Comparison of ENCODE assay signal across 9 cellular contexts in the genomic region with DNA sequence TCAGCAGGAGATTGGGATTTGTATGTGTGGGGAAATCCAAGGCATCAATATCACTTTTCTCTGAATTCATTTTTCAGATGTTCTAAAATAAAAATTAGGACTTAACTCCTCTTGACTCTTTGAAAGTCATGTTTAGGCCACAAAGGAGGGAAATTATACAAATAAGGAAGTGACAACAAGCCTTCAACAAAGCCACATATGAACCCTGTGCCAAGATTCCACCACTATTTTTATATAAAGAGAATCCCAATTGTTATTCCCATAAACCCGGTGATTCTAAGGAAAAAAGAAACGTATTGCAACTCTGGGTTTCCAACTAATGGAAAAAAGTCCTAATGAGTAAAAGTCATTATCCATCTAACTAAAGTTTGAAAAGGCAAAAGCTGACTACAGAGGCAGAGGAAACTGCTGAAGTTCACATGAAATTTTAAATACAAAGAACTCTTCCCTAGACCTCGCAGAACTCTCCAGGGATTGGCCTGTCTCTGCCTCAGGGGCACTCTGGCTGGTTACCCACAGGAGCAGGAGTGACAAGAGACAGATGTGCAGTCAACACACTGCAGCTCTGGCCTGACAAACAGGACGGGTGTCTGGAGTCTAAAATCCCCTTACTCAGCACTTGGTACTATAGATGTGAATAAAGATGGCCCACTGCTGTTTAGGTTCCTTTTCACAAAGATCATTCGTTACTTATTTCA. TPM values are rescaled to one million over a fixed set of nuclear protein-coding genes. Genes with fewer than 3 reads are reported as not detected.
DNase-seq lines count a peak whose midpoint lies in the region; ATAC-seq, FAIRE-seq and TF ChIP-seq lines count a peak whose summit lies in the region.
"Had no signal": no experiment of that assay in that cellular context is flagged by ENCODE, and none has a peak within 500 bp of the region (broad histone marks: within the 10 kb centered on the region; RNA-seq: fewer than 3 reads in every experiment).

No MANE protein-coding gene starts in this region.

- no peaks in the 10 kb centered on the region for H3K27me3 Mint-ChIP-seq in CD8-positive, alpha-beta memory T cell

- peaks cover 4% of the 10 kb centered on the region for H3K79me1 ChIP-seq in H1 (ENCODE audit: low read depth, low read length)
- H3K79me1 ChIP-seq in trophoblast cell (ENCODE audit: low read length) = peaks cover 6% of the 10 kb centered on the region

- H2BK15ac ChIP-seq in H1 (ENCODE audit: low read length) = no peak overlapping the region

- TF ChIP-seq CTCF in PC-9 (conservative IDR thresholded peaks at IDR 0.05) = no peak
- TF ChIP-seq CTCF in H1 (IDR thresholded peaks at IDR 0.05; ENCODE audit: control extremely low read depth in 1 of 3, insufficient read depth in 1 of 3, low read depth in 1 of 3, low read length in 3 of 3) = no peak
- TF ChIP-seq CTCF in testis (IDR thresholded peaks at IDR 0.05) = no peak

- H3K36me3 Mint-ChIP-seq in CD8-positive, alpha-beta memory T cell = peaks cover 7 to 64% (median 19%) of the 10 kb centered on the region in 3 donors

- H4K8ac ChIP-seq in H1 (ENCODE audit: extremely low read depth, insufficient read depth, low read length) (no peak overlapping the region), trophoblast cell (ENCODE audit: low read depth, low read length) (peak overlapping the region; percentile 29)

- H3K4me3 ChIP-seq in CD8-positive, alpha-beta memory T cell (ENCODE audit: low read length) = peak overlapping the region; percentile 22
- H3K4me3 ChIP-seq in PC-9 (no peak overlapping the region), H1 (ENCODE audit: extremely low read depth in 1 of 4, insufficient read depth in 2 of 4, low read depth in 3 of 4, low read length in 4 of 4) (no peak overlapping the region), trophoblast cell (ENCODE audit: low read depth, low read length) (no peak overlapping the region), testis (no peak overlapping the region)

- no peaks in the 10 kb centered on the region for H3K9me3 ChIP-seq in CD8-positive, alpha-beta memory T cell (ENCODE audit: low read length)
- H3K9me3 ChIP-seq in PC-9 (ENCODE audit: insufficient read depth, low read depth) (no peaks in the 10 kb centered on the region), H1 (ENCODE audit: insufficient read depth in 2 of 2, low read depth in 1 of 2, low read length in 1 of 2) (no peaks in the 10 kb centered on the region), trophoblast cell (ENCODE audit: insufficient read depth, low read depth, low read length) (no peaks in the 10 kb centered on the region), testis (no peaks in the 10 kb centered on the region)

- H2AK5ac ChIP-seq in H1 (ENCODE audit: low read depth, low read length) (no peak overlapping the region), trophoblast cell (ENCODE audit: low read length) (no peak overlapping the region)

- no peaks in the 10 kb centered on the region for H3K9me3 Mint-ChIP-seq in CD8-positive, alpha-beta memory T cell

- H3K4ac ChIP-seq in H1 (replicated peaks; ENCODE audit: insufficient read length, low read depth, low read length) (no peak overlapping the region), trophoblast cell (ENCODE audit: low read depth, low read length) (no peak overlapping the region)

- no peaks in the 10 kb centered on the region for H3K23me2 ChIP-seq in H1 (ENCODE audit: low read depth, low read length)

- H3K79me2 ChIP-seq in PC-9 (ENCODE audit: low read depth) = peaks cover 15% of the 10 kb centered on the region
- H3K79me2 ChIP-seq in H1 (ENCODE audit: control insufficient read depth in 1 of 2, insufficient read depth in 2 of 2, low read length in 2 of 2) = peaks cover 0 to 12% of the 10 kb centered on the region in 2 experiments; a peak in 2 of 4 replicates
- H3K79me2 ChIP-seq in trophoblast cell (ENCODE audit: control insufficient read depth, insufficient read depth, low read length, poor library complexity) = peaks cover 2% of the 10 kb centered on the region

- H3K56ac ChIP-seq in H1 (replicated peaks; ENCODE audit: insufficient read length, low read depth, low read length) = no peak overlapping the region

- no peak for FAIRE-seq in H1 (lab: Jason Lieb, UNC)

- H3K4me1 Mint-ChIP-seq in CD8-positive, alpha-beta memory T cell = peaks cover 65 to 81% (median 76%) of the 10 kb centered on the region in 3 donors

- TF ChIP-seq POLR2A in H1 (IDR thresholded peaks at IDR 0.05; ENCODE audit: control extremely low read depth in 1 of 2, low read depth in 2 of 2, low read length in 2 of 2) = no peak
- TF ChIP-seq POLR2A in testis (IDR thresholded peaks at IDR 0.05) = no peak

- BruUV-seq in PC-9 (replicated peaks; lab: Mats Ljungman, UMichigan) = no TSS peak

- H3K4me3 Mint-ChIP-seq in CD8-positive, alpha-beta memory T cell = peak overlapping the region; percentile 35 to 86 (median 64)

- H3K18ac ChIP-seq in H1 (ENCODE audit: extremely low read depth, low read length) = no peak overlapping the region
- no peak overlapping the region for H3K18ac ChIP-seq in trophoblast cell (ENCODE audit: low read length)

- no peak for TF ChIP-seq EP300 in H1 (IDR thresholded peaks at IDR 0.05; ENCODE audit: borderline replicate concordance in 1 of 2, low read depth in 2 of 2, low read length in 2 of 2)

- H2AFZ ChIP-seq in PC-9 (no peak overlapping the region), H1 (ENCODE audit: low read length) (no peak overlapping the region), trophoblast cell (ENCODE audit: insufficient read depth, low read length, poor library complexity) (no peak overlapping the region)

- no peak overlapping the region for H3K14ac ChIP-seq in H1 (ENCODE audit: insufficient read length)
- H3K14ac ChIP-seq in trophoblast cell (ENCODE audit: low read length) = no peak overlapping the region

- H3K27me3 ChIP-seq in CD8-positive, alpha-beta memory T cell (ENCODE audit: insufficient read depth, low read length, poor library complexity, severe bottlenecking) = no peaks in the 10 kb centered on the region
- no peaks in the 10 kb centered on the region for H3K27me3 ChIP-seq in PC-9 (ENCODE audit: insufficient read depth, low read depth)
- no peaks in the 10 kb centered on the region for H3K27me3 ChIP-seq in H1 (replicated peaks in 1 of 4; ENCODE audit: control insufficient read depth in 3 of 4, extremely low read depth in 1 of 4, insufficient read depth in 3 of 4, low read length in 3 of 4)
- H3K27me3 ChIP-seq in trophoblast cell (ENCODE audit: insufficient read depth, low read length) = no peaks in the 10 kb centered on the region
- H3K27me3 ChIP-seq in testis = no peaks in the 10 kb centered on the region

- H4K12ac ChIP-seq in trophoblast cell (ENCODE audit: low read depth, low read length) = no peak overlapping the region

- peaks cover 20% of the 10 kb centered on the region for H3K36me3 ChIP-seq in CD8-positive, alpha-beta memory T cell (ENCODE audit: insufficient read depth, low read length)
- H3K36me3 ChIP-seq in PC-9 (ENCODE audit: low read depth) = peaks cover 7% of the 10 kb centered on the region; the same call in 1 of the 2 replicates
- H3K36me3 ChIP-seq in H1 (ENCODE audit: control insufficient read depth in 2 of 4, insufficient read depth in 4 of 4, low read length in 3 of 4) = peaks cover 0 to 22% (median 5%) of the 10 kb centered on the region in 4 experiments; a peak in 5 of 8 replicates
- H3K36me3 ChIP-seq in trophoblast cell (ENCODE audit: control insufficient read depth in 1 of 2, insufficient read depth in 2 of 2, low read length in 2 of 2) = peaks cover 9 to 10% of the 10 kb centered on the region in 2 experiments
- no peaks in the 10 kb centered on the region for H3K36me3 ChIP-seq in testis (ENCODE audit: low read depth, missing control alignments)

- H3F3A ChIP-seq in PC-9 (ENCODE audit: insufficient read depth, low read depth) = peaks cover 9% of the 10 kb centered on the region; the same call in 1 of the 2 replicates

- peak overlapping the region; percentile 62 for H3K27ac ChIP-seq in CD8-positive, alpha-beta memory T cell (ENCODE audit: low read depth, low read length)
- H3K27ac ChIP-seq in PC-9 = peak overlapping the region; percentile 74
- H3K27ac ChIP-seq in H1 (ENCODE audit: low read depth, low read length) = no peak overlapping the region
- H3K27ac ChIP-seq in trophoblast cell (ENCODE audit: low read depth, low read length) = peak overlapping the region; percentile 73
- H3K27ac ChIP-seq in testis = peak overlapping the region in 1 of 2 donors; percentile 53

- H3K23ac ChIP-seq in H1 (ENCODE audit: insufficient read length) (no peak overlapping the region), trophoblast cell (ENCODE audit: low read length) (no peak overlapping the region)

- POLR2A ChIA-PET in CD8-positive, alpha-beta memory T cell (lab: Charles Lee) = interaction anchor here (1.2 kb wide), 1 partner anchor 11 kb away, joined by 4 read pairs; no protein-coding TSS in a partner anchor
- POLR2A ChIA-PET in PC-9 (lab: Charles Lee; ENCODE audit: unreplicated experiment) = no interaction called here
- POLR2A ChIA-PET in H1 (lab: Charles Lee; ENCODE audit: partially characterized antibody) = interaction anchor here (1.3 kb wide), 1 partner anchor 11 kb away, joined by 3 read pairs; no protein-coding TSS in a partner anchor

- no peak overlapping the region for H4K5ac ChIP-seq in H1 (ENCODE audit: insufficient read length, low read depth, low read length)

- no peak for ATAC-seq in HG02642 (IDR thresholded peaks at IDR 0.05; ENCODE audit: poor library complexity, unreplicated experiment)
- ATAC-seq in GM18502 (IDR thresholded peaks at IDR 0.05; ENCODE audit: poor library complexity, unreplicated experiment) = no peak

- H3K27ac Mint-ChIP-seq in CD8-positive, alpha-beta memory T cell = peak overlapping the region; percentile 74 to 97 (median 82)

- no peak overlapping the region for H4K91ac ChIP-seq in H1 (replicated peaks; ENCODE audit: insufficient read length, low read length)
- peak overlapping the region; percentile 55 for H4K91ac ChIP-seq in trophoblast cell (ENCODE audit: low read depth, low read length)

- intact Hi-C loops in PC-9 (cut with micrococcal nuclease; ENCODE audit: unreplicated experiment) (no loop called here), testis (cut with DNase I; ENCODE audit: low total_unique reads) (no loop called here)

- CTCF ChIA-PET in CD8-positive, alpha-beta memory T cell (lab: Charles Lee) = interaction anchor here (1.3 to 1.9 kb wide), 2 partner anchors 9 to 58 kb away, joined by 5 read pairs; no protein-coding TSS in a partner anchor
- CTCF ChIA-PET in PC-9 (lab: Charles Lee) = no interaction called here
- CTCF ChIA-PET in H1 (lab: Charles Lee; ENCODE audit: partially characterized antibody) = interaction anchor here (0.6 to 1.1 kb wide), 3 partner anchors 13 to 866 kb away, joined by 3 to 4 read pairs (median 4); no protein-coding TSS in a partner anchor

- WGBS in H1 (ENCODE audit: extremely low coverage in 1 of 2, insufficient coverage in 1 of 2, insufficient read length in 1 of 2, insufficient replicate concordance in 2 of 2, low coverage in 1 of 2, low lambda C conversion rate in 2 of 2, missing lambda C conversion rate in 1 of 2), 2 experiments = 79% methylated on average over 5 of the region's 5 CpGs; no CpG with 5 or more reads in 1 of the 2 experiments
- WGBS in trophoblast cell (ENCODE audit: extremely low coverage, insufficient coverage, insufficient read length) = no CpG with 5 or more reads among the region's 5 CpGs
- WGBS in testis, 2 donors = 73 to 74% methylated on average over 5 of the region's 5 CpGs

- no peak overlapping the region for H2BK20ac ChIP-seq in H1 (ENCODE audit: low read length)

- H3K9me2 ChIP-seq in PC-9 (ENCODE audit: insufficient read depth) = no peaks in the 10 kb centered on the region

- no peak overlapping the region for H3K9ac ChIP-seq in H1 (replicated peaks in 1 of 4; ENCODE audit: extremely low read depth in 1 of 4, low read depth in 3 of 4, low read length in 3 of 4)
- H3K9ac ChIP-seq in trophoblast cell (ENCODE audit: low read length) = no peak overlapping the region

- TF ChIP-seq RAD21 in H1 (IDR thresholded peaks at IDR 0.05 in 1 of 2, conservative IDR thresholded peaks at IDR 0.05 in 1 of 2; ENCODE audit: low read depth in 2 of 2, low read length in 2 of 2) = no peak

- H4K20me1 ChIP-seq in PC-9 (ENCODE audit: insufficient read depth) (no peaks in the 10 kb centered on the region), H1 (replicated peaks in 1 of 2; ENCODE audit: control insufficient read depth in 1 of 2, insufficient read depth in 2 of 2, low read length in 2 of 2) (peaks cover 0 to 2% of the 10 kb centered on the region in 2 experiments)

- DNase-seq in CD8-positive, alpha-beta memory T cell = no peak
- DNase-seq in PC-9 (no peak), H1 (ENCODE audit: low read depth in 1 of 2, low spot score in 2 of 2) (no peak), trophoblast cell (no peak), testis (no peak), NCI-H774 (lab: John Stamatoyannopoulos, UW) (no peak)
- DNase-seq: NCI-H510A had no signal

- H2BK12ac ChIP-seq in H1 (ENCODE audit: low read depth, low read length) = peak overlapping the region; percentile 75; the same call in 1 of the 2 replicates
- H2BK12ac ChIP-seq in trophoblast cell (ENCODE audit: low read length) = peak overlapping the region; percentile 91

- H3K4me2 ChIP-seq in PC-9 = peak overlapping the region; percentile 63; the same call in 1 of the 2 replicates
- no peak overlapping the region for H3K4me2 ChIP-seq in H1 (ENCODE audit: insufficient read depth in 1 of 2, low read depth in 2 of 2, low read length in 2 of 2)
- peak overlapping the region; percentile 2 for H3K4me2 ChIP-seq in trophoblast cell (ENCODE audit: low read length)

- H2BK120ac ChIP-seq in H1 (replicated peaks; ENCODE audit: low read depth, low read length) = no peak overlapping the region
- H2BK120ac ChIP-seq in trophoblast cell (ENCODE audit: insufficient read depth, low read length, poor library complexity) = no peak overlapping the region

- peaks cover 49% of the 10 kb centered on the region for H3K4me1 ChIP-seq in CD8-positive, alpha-beta memory T cell (ENCODE audit: insufficient read depth, low read length)
- H3K4me1 ChIP-seq in PC-9 (replicated peaks; ENCODE audit: insufficient read depth) = peaks cover 19% of the 10 kb centered on the region
- H3K4me1 ChIP-seq in H1 (replicated peaks in 1 of 4; ENCODE audit: control insufficient read depth in 3 of 4, insufficient read depth in 4 of 4, low read length in 3 of 4) = peaks cover 0 to 4% (median 1%) of the 10 kb centered on the region in 4 experiments; a peak in 2 of 7 replicates
- H3K4me1 ChIP-seq in trophoblast cell (ENCODE audit: control insufficient read depth in 1 of 2, insufficient read depth in 2 of 2, low read length in 2 of 2) = peaks cover 12 to 16% of the 10 kb centered on the region in 2 experiments
- peaks cover 5% of the 10 kb centered on the region for H3K4me1 ChIP-seq in testis

- H2BK5ac ChIP-seq in H1 (ENCODE audit: low read depth, low read length) (no peak overlapping the region), trophoblast cell (ENCODE audit: low read depth, low read length, poor library complexity) (peak overlapping the region; percentile 61)

RNA-seq across cellular contexts. Expression of a gene that starts 11.5 kb away (rescaled TPM):
- total RNA-seq in CD8-positive, alpha-beta memory T cell = 10 to 100 TPM; 33.9 to 34.3 TPM
- polyA plus RNA-seq in CD8-positive, alpha-beta memory T cell = 40.9 TPM
- total RNA-seq in PC-9 (2021) = 39.6 and 40.9 TPM in 2 replicates
- 36.4 and 39.5 TPM in 2 replicates for total RNA-seq in H1 (2021; fragmentation: NEBNext Ultra II Directional; extraction: Animal tissue kit (Norgen Biotek cat#: 25700))
- polyA plus RNA-seq in H1 (2011; rRNA removed) = 33.9 and 34.1 TPM in 2 replicates
- 29.4 TPM for polyA plus RNA-seq in H1 (2011; cell fraction: cytosol; rRNA removed)
- polyA plus RNA-seq in H1 (2011; cell fraction: nucleus; rRNA removed) = 66.9 TPM
- polyA plus RNA-seq in H1 (2012, experiment 1 of 2) = 25.9 to 31.8 TPM (median 29.2 TPM) in 4 replicates
- 7.7 TPM for polyA plus RNA-seq in H1 (2012, experiment 2 of 2)
- 56.1 TPM for polyA plus RNA-seq in H1 (2013, experiment 1 of 2)
- 49.7 TPM for polyA plus RNA-seq in H1 (2013, experiment 2 of 2)
- 109 and 131 TPM in 2 replicates for polyA minus RNA-seq in H1 (2011; rRNA and poly(A)+ RNA removed)
- polyA minus RNA-seq in H1 (2011; cell fraction: cytosol; rRNA and poly(A)+ RNA removed) = 49.4 TPM
- 105 TPM for polyA minus RNA-seq in H1 (2011; cell fraction: nucleus; rRNA and poly(A)+ RNA removed)
- 36.0 and 39.0 TPM in 2 replicates for polyA plus RNA-seq in trophoblast cell (2013)
- total RNA-seq in testis = 10 to 100 TPM; 66.8 to 83.2 TPM
- polyA plus RNA-seq in testis (ENCODE audit: insufficient read depth, low read depth, low replicate concordance) = 36.8 TPM

Comparison
In these comparisons a context has a peak if more than half of its experiments do, and no peak if none do; other contexts are left out.
1. H3K4me2 ChIP-seq: peak in PC-9 (single experiment) and trophoblast cell (single experiment); none in H1 (0 of 2).